37 cellular contexts compared by ENCODE assay signal in the genomic region with DNA sequence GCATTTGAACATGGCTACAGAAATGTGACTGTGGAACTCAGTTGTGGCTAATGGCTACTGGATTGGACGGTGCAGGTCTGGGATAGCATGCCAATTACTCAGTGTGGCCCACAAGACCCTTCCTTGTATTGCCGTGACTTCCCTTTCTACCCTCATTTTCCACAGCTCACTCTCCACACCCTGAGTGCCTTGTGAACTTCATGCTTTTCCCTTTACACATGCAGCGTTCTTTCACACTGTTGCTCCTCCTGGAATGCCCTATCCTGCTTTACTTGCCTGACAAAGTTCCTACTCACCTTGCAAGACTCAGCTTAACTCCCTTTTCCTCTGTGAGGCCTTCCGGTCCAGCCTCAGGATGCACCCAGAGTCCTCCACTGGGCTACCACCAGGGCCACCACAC.
"Had no signal": no experiment of that assay in that cellular context is flagged by ENCODE, and none has a peak within 500 bp of the region (broad histone marks: within the 10 kb centered on the region; RNA-seq: fewer than 3 reads in every experiment).

No MANE protein-coding gene starts in this region.

- H3K9me3 Mint-ChIP-seq: activated B cell treated with CpG ODN at 0.5 μM for 24 hours; activated CD4-positive, alpha-beta memory T cell treated with anti-CD3 and anti-CD28 coated beads for 36 hours; activated CD4-positive, alpha-beta T cell treated with anti-CD3 and anti-CD28 coated beads, Interleukin-2, amount 10 ng/mL, durations not matched to agents 24 days and 14 days; activated CD8-positive, alpha-beta T cell treated with anti-CD3 and anti-CD28 coated beads for 36 hours; activated naive CD4-positive, alpha-beta T cell treated with anti-CD3 and anti-CD28 coated beads for 36 hours; activated naive CD4-positive, alpha-beta T cell treated with anti-CD3 and anti-CD28 coated beads, Interleukin-2, amount 50 U/mL, for 72 hours; activated naive CD8-positive, alpha-beta T cell treated with anti-CD3 and anti-CD28 coated beads for 36 hours; activated T-cell treated with anti-CD3 and anti-CD28 coated beads, Interleukin-2, amount 50 U/mL, for 4 hours; activated T-cell treated with anti-CD3 and anti-CD28 coated beads, Interleukin-2, amount 50 U/mL, for 72 hours; activated T-helper 1 cell treated with anti-CD3 and anti-CD28 coated beads, Interleukin-12 subunit alpha, Interleukin-12 subunit beta, Interleukin-2, Interleukin-4 antibody, amounts not matched to agents 30 ng/mL and 10 ng/mL and 1 ng/mL, durations not matched to agents 14 hours and 24 hours and 36 hours; activated T-helper 17 cell treated with anti-CD3 and anti-CD28 coated beads, Interleukin-2, amount 50 U/mL, for 72 hours; T-helper 1 cell treated with Interleukin-12 subunit alpha and Interleukin-12 subunit beta and Interleukin-4 antibody, amounts not matched to agents 30 μg/mL and 1 μg/mL, for 36 hours; T-helper 2 cell treated with Interferon-gamma antibody and Interleukin-4, amounts not matched to agents 5 μg/mL and 100 μg/mL, for 36 hours had no signal

- H3K4me3 Mint-ChIP-seq: activated B cell treated with CpG ODN at 0.5 μM for 24 hours; activated CD4-positive, alpha-beta memory T cell treated with anti-CD3 and anti-CD28 coated beads for 36 hours; activated CD4-positive, alpha-beta T cell treated with anti-CD3 and anti-CD28 coated beads, Interleukin-2, amount 10 ng/mL, durations not matched to agents 24 days and 14 days; activated CD8-positive, alpha-beta T cell treated with anti-CD3 and anti-CD28 coated beads for 36 hours; activated naive CD4-positive, alpha-beta T cell treated with anti-CD3 and anti-CD28 coated beads for 36 hours; activated naive CD8-positive, alpha-beta T cell treated with anti-CD3 and anti-CD28 coated beads for 36 hours; activated T-cell treated with anti-CD3 and anti-CD28 coated beads, Interleukin-2, amount 50 U/mL, for 4 hours; activated T-cell treated with anti-CD3 and anti-CD28 coated beads, Interleukin-2, amount 50 U/mL, for 72 hours; activated T-helper 1 cell treated with anti-CD3 and anti-CD28 coated beads, Interleukin-12 subunit alpha, Interleukin-12 subunit beta, Interleukin-2, Interleukin-4 antibody, amounts not matched to agents 30 ng/mL and 10 ng/mL and 1 ng/mL, durations not matched to agents 14 hours and 24 hours and 36 hours; activated T-helper 17 cell treated with anti-CD3 and anti-CD28 coated beads, Interleukin-2, amount 50 U/mL, for 72 hours; T-helper 1 cell treated with Interleukin-12 subunit alpha and Interleukin-12 subunit beta and Interleukin-4 antibody, amounts not matched to agents 30 μg/mL and 1 μg/mL, for 36 hours; T-helper 2 cell treated with Interferon-gamma antibody and Interleukin-4, amounts not matched to agents 5 μg/mL and 100 μg/mL, for 36 hours had no signal

- H3K27me3 Mint-ChIP-seq: activated CD4-positive, alpha-beta memory T cell treated with anti-CD3 and anti-CD28 coated beads for 36 hours; activated naive CD8-positive, alpha-beta T cell treated with anti-CD3 and anti-CD28 coated beads for 36 hours had no signal

- H3K4me1 Mint-ChIP-seq: activated B cell treated with CpG ODN at 0.5 μM for 24 hours; activated CD4-positive, alpha-beta T cell treated with anti-CD3 and anti-CD28 coated beads, Interleukin-2, amount 10 ng/mL, durations not matched to agents 24 days and 14 days; activated naive CD8-positive, alpha-beta T cell treated with anti-CD3 and anti-CD28 coated beads for 36 hours; activated T-helper 17 cell treated with anti-CD3 and anti-CD28 coated beads, Interleukin-2, amount 50 U/mL, for 72 hours had no signal

- H3K27ac ChIP-seq: adrenal gland, body of pancreas, brain microvascular endothelial cell, breast epithelium, VCaP had no signal

- H3K9me3 ChIP-seq: adrenal gland, body of pancreas, breast epithelium had no signal

- H3K4me1 ChIP-seq: adrenal gland, body of pancreas, breast epithelium had no signal

- H3K27me3 ChIP-seq: adrenal gland, body of pancreas, breast epithelium had no signal

- H3K4me3 ChIP-seq: adrenal gland, body of pancreas, breast epithelium had no signal

- H3K27ac Mint-ChIP-seq: activated B cell treated with CpG ODN at 0.5 μM for 24 hours; activated CD4-positive, alpha-beta memory T cell treated with anti-CD3 and anti-CD28 coated beads for 36 hours; activated CD4-positive, alpha-beta T cell treated with anti-CD3 and anti-CD28 coated beads, Interleukin-2, amount 10 ng/mL, durations not matched to agents 24 days and 14 days; activated CD8-positive, alpha-beta T cell treated with anti-CD3 and anti-CD28 coated beads for 36 hours; activated naive CD4-positive, alpha-beta T cell treated with anti-CD3 and anti-CD28 coated beads for 36 hours; activated naive CD4-positive, alpha-beta T cell treated with anti-CD3 and anti-CD28 coated beads, Interleukin-2, amount 50 U/mL, for 72 hours; activated naive CD8-positive, alpha-beta T cell treated with anti-CD3 and anti-CD28 coated beads for 36 hours; activated T-cell treated with anti-CD3 and anti-CD28 coated beads, Interleukin-2, amount 50 U/mL, for 72 hours; activated T-helper 1 cell treated with anti-CD3 and anti-CD28 coated beads, Interleukin-12 subunit alpha, Interleukin-12 subunit beta, Interleukin-2, Interleukin-4 antibody, amounts not matched to agents 30 ng/mL and 10 ng/mL and 1 ng/mL, durations not matched to agents 14 hours and 24 hours and 36 hours; activated T-helper 17 cell treated with anti-CD3 and anti-CD28 coated beads, Interleukin-2, amount 50 U/mL, for 72 hours; T-helper 1 cell treated with Interleukin-12 subunit alpha and Interleukin-12 subunit beta and Interleukin-4 antibody, amounts not matched to agents 30 μg/mL and 1 μg/mL, for 36 hours; T-helper 2 cell treated with Interferon-gamma antibody and Interleukin-4, amounts not matched to agents 5 μg/mL and 100 μg/mL, for 36 hours had no signal

- DNase-seq: activated B cell treated with CpG ODN at 0.5 μM for 24 hours; activated CD4-positive, alpha-beta memory T cell treated with anti-CD3 and anti-CD28 coated beads for 36 hours; activated CD4-positive, alpha-beta T cell treated with anti-CD3 and anti-CD28 coated beads for 4 hours; activated CD4-positive, alpha-beta T cell treated with anti-CD3 and anti-CD28 coated beads, Interleukin-2, amount 10 ng/mL, durations not matched to agents 24 days and 14 days; activated CD4-positive, alpha-beta T cell treated with anti-CD3 and anti-CD28 coated beads, Interleukin-2, amount 50 U/mL, for 1 hour; activated CD4-positive, alpha-beta T cell treated with anti-CD3 and anti-CD28 coated beads, Interleukin-2, amount 50 U/mL, for 4 hours; activated CD4-positive, CD25-positive, alpha-beta regulatory T cell treated with anti-CD3 and anti-CD28 coated beads, Interleukin-2, amount 50 U/mL, for 72 hours; activated CD8-positive, alpha-beta memory T cell treated with anti-CD3 and anti-CD28 coated beads, Interleukin-2, amount 50 U/mL, for 4 hours; activated CD8-positive, alpha-beta T cell treated with anti-CD3 and anti-CD28 coated beads for 36 hours; activated effector memory CD4-positive, alpha-beta T cell treated with anti-CD3 and anti-CD28 coated beads, Interleukin-2, amount 50 U/mL, for 16 hours; activated gamma-delta T cell treated with Interleukin-2 at 50 U/mL for 16 hours; activated naive CD4-positive, alpha-beta T cell; activated naive CD4-positive, alpha-beta T cell treated with anti-CD3 and anti-CD28 coated beads for 36 hours; activated naive CD4-positive, alpha-beta T cell treated with anti-CD3 and anti-CD28 coated beads, Interleukin-2, amount 50 U/mL, for 16 hours; activated naive CD8-positive, alpha-beta T cell treated with anti-CD3 and anti-CD28 coated beads for 36 hours; activated T-cell treated with anti-CD3 and anti-CD28 coated beads for 4 hours; activated T-cell treated with anti-CD3 and anti-CD28 coated beads, Interleukin-2, amount 50 U/mL, for 1 hour; activated T-cell treated with anti-CD3 and anti-CD28 coated beads, Interleukin-2, amount 50 U/mL, for 4 hours; activated T-cell treated with anti-CD3 and anti-CD28 coated beads, Interleukin-2, amount 50 U/mL, for 72 hours; amniotic stem cell; aorta; body of pancreas; brain microvascular endothelial cell; central memory CD4-positive, alpha-beta T cell; T-helper 1 cell; T-helper 2 cell; T-helper 9 cell had no signal

- H3K36me3 Mint-ChIP-seq: activated CD4-positive, alpha-beta memory T cell treated with anti-CD3 and anti-CD28 coated beads for 36 hours; activated naive CD4-positive, alpha-beta T cell treated with anti-CD3 and anti-CD28 coated beads, Interleukin-2, amount 50 U/mL, for 72 hours; activated naive CD8-positive, alpha-beta T cell treated with anti-CD3 and anti-CD28 coated beads for 36 hours had no signal

- ATAC-seq: activated CD8-positive, alpha-beta T cell treated with anti-CD3 and anti-CD28 coated beads for 36 hours; activated naive CD4-positive, alpha-beta T cell treated with anti-CD3 and anti-CD28 coated beads, Interleukin-2, amount 50 U/mL, for 72 hours; activated T-cell treated with anti-CD3 and anti-CD28 coated beads, Interleukin-2, amount 50 U/mL, for 4 hours; activated T-cell treated with anti-CD3 and anti-CD28 coated beads, Interleukin-2, amount 50 U/mL, for 72 hours; activated T-helper 17 cell treated with anti-CD3 and anti-CD28 coated beads, Interleukin-2, amount 50 U/mL, for 72 hours; body of pancreas had no signal

- H3K36me3 ChIP-seq: adrenal gland, brain microvascular endothelial cell, breast epithelium had no signal

- FAIRE-seq: astrocyte, TTC549 had no signal
